8 cellular contexts compared by ENCODE assay signal in genomic region chr2:23384551-23385349, GRCh38. TPM values are rescaled to one million over a fixed set of nuclear protein-coding genes. Genes with fewer than 3 reads are reported as not detected.
DNase-seq lines count a peak whose midpoint lies in the region; ATAC-seq and TF ChIP-seq lines count a peak whose summit lies in the region.

KLHL29 (plus strand) TSS chr2:23385179; CDS start chr2:23562197, 177,018 bp downstream.

- no peak within 1 kb of the TSS for H3K27ac ChIP-seq in HUES64 (ENCODE audit: low read depth, low read length)
- peak within 1 kb of the TSS; percentile 80 to 87 for H3K27ac ChIP-seq in ascending aorta

- peaks cover 86% of the 10 kb centered on the region for H3K27me3 ChIP-seq in HUES64 (ENCODE audit: insufficient read depth, low read length)
- no peaks in the 10 kb centered on the region for H3K27me3 ChIP-seq in ascending aorta

- H3K27me3 Mint-ChIP-seq in T-helper 1 cell treated with Interleukin-12 subunit alpha and Interleukin-12 subunit beta and Interleukin-4 antibody, amounts not matched to agents 30 μg/mL and 1 μg/mL, for 36 hours (ENCODE audit: low read depth): peaks cover 79% of the 10 kb centered on the region

- no peaks in the 10 kb centered on the region for H3K9me3 Mint-ChIP-seq in T-helper 1 cell treated with Interleukin-12 subunit alpha and Interleukin-12 subunit beta and Interleukin-4 antibody, amounts not matched to agents 30 μg/mL and 1 μg/mL, for 36 hours

- H3K4me1 Mint-ChIP-seq in T-helper 1 cell treated with Interleukin-12 subunit alpha and Interleukin-12 subunit beta and Interleukin-4 antibody, amounts not matched to agents 30 μg/mL and 1 μg/mL, for 36 hours (ENCODE audit: low read depth): peaks cover 21% of the 10 kb centered on the region

- ATAC-seq in GM21526 (IDR thresholded peaks at IDR 0.05; ENCODE audit: low FRiP score, unreplicated experiment) (peak; percentile 63), sciatic nerve (peak; percentile 89)

- H3K27ac Mint-ChIP-seq in T-helper 1 cell treated with Interleukin-12 subunit alpha and Interleukin-12 subunit beta and Interleukin-4 antibody, amounts not matched to agents 30 μg/mL and 1 μg/mL, for 36 hours: no peak within 1 kb of the TSS

- WGBS in HUES64: 2% methylated on average over 91 of the region's 92 CpGs

- no peak within 1 kb of the TSS for H3K9ac ChIP-seq in HUES64 (ENCODE audit: low read depth, low read length)

- peaks cover 1% of the 10 kb centered on the region for H3K36me3 Mint-ChIP-seq in T-helper 1 cell treated with Interleukin-12 subunit alpha and Interleukin-12 subunit beta and Interleukin-4 antibody, amounts not matched to agents 30 μg/mL and 1 μg/mL, for 36 hours (ENCODE audit: low read depth)

- H3K4me3 ChIP-seq in HUES64 (ENCODE audit: low read length): peak within 1 kb of the TSS; percentile 64
- peak within 1 kb of the TSS; percentile 79 to 86 for H3K4me3 ChIP-seq in ascending aorta

- H3K9me3 ChIP-seq in HUES64 (ENCODE audit: insufficient read depth, low read depth, low read length) (no peaks in the 10 kb centered on the region), ascending aorta (no peaks in the 10 kb centered on the region)

- DNase-seq in EH (ENCODE audit: low read depth): peak; percentile 79
- DNase-seq in ascending aorta (ENCODE audit: low spot score in 2 of 2): peak in 1 of 2 donors; percentile 88
- peak; percentile 27 to 74 for DNase-seq in hippocampal formation (lab: John Stamatoyannopoulos, UW)
- DNase-seq in sciatic nerve (ENCODE audit: low spot score): peak; percentile 95
- no peak for DNase-seq in foreskin melanocyte

- intact Hi-C loops in ascending aorta (cut with DNase I): loop anchor here (1.0 to 10.0 kb wide), 6 partner anchors 27 to 540 kb away; partner anchors contain the start of gene ATAD2B
- intact Hi-C loops in sciatic nerve (cut with DNase I): no loop called here

- H3K4me1 ChIP-seq in HUES64 (ENCODE audit: insufficient read depth, low read length): peaks cover 7% of the 10 kb centered on the region
- peaks cover 0 to 2% of the 10 kb centered on the region in 2 donors for H3K4me1 ChIP-seq in ascending aorta

- TF ChIP-seq CTCF in ascending aorta (IDR thresholded peaks at IDR 0.05): no peak

- H3K4me3 Mint-ChIP-seq in T-helper 1 cell treated with Interleukin-12 subunit alpha and Interleukin-12 subunit beta and Interleukin-4 antibody, amounts not matched to agents 30 μg/mL and 1 μg/mL, for 36 hours: peak within 1 kb of the TSS; percentile 77

- H3K36me3 ChIP-seq in HUES64 (ENCODE audit: insufficient read depth, low read length): no peaks in the 10 kb centered on the region
- H3K36me3 ChIP-seq in ascending aorta: no peaks in the 10 kb centered on the region

RNA-seq across cellular contexts. Expression of gene KLHL29, which starts in this region (rescaled TPM):
- 1.3 TPM for polyA plus RNA-seq in HUES64 (2013, experiment 1 of 2)
- polyA plus RNA-seq in HUES64 (2013, experiment 2 of 2): 2.1 TPM
- total RNA-seq in ascending aorta (16.3 TPM), sciatic nerve (31.7 TPM)
